26 cellular contexts compared by ENCODE assay signal in the genomic region with DNA sequence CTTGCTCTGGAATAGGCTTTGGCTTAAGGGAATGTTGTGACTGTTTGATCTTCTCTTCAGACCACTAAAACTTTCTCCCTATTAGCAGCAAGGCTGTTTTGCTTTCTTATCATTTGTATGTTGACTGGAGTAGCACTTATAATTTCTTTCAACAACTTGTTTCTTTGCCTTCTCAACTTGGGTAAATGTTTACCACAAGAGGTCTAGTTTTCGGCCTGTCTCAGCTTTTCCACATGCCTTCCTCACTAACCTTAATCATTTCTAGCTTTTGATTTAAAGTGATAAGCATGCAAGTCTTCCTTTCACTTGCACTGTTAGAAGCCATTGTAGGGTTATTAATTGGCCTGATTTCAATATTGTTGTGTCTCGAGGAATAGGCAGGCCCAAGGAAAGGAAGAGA.
"Had no signal": no experiment of that assay in that cellular context is flagged by ENCODE, and none has a peak within 500 bp of the region (broad histone marks: within the 10 kb centered on the region; RNA-seq: fewer than 3 reads in every experiment).

No MANE protein-coding gene starts in this region.

- H3K4me3 Mint-ChIP-seq: activated naive CD4-positive, alpha-beta T cell treated with anti-CD3 and anti-CD28 coated beads for 36 hours; activated T-cell treated with anti-CD3 and anti-CD28 coated beads, Interleukin-2, amount 50 U/mL, for 4 hours; central memory CD8-positive, alpha-beta T cell; dendritic cell treated with granulocyte-macrophage colony-stimulating factor and Interleukin-4, amounts not matched to agents 40 ng/mL and 50 ng/mL, for 4 days; endodermal cell; memory B cell; naive thymus-derived CD8-positive, alpha-beta T cell; stimulated activated naive CD8-positive, alpha-beta T cell treated with anti-CD3 and anti-CD28 coated beads, Interleukin-15, Interleukin-2, amounts not matched to agents 100 ng/mL and 50 ng/mL, for 24 hours had no signal

- H3K9me3 Mint-ChIP-seq: activated naive CD4-positive, alpha-beta T cell treated with anti-CD3 and anti-CD28 coated beads for 36 hours; activated T-cell treated with anti-CD3 and anti-CD28 coated beads, Interleukin-2, amount 50 U/mL, for 4 hours; central memory CD8-positive, alpha-beta T cell; dendritic cell treated with granulocyte-macrophage colony-stimulating factor and Interleukin-4, amounts not matched to agents 40 ng/mL and 50 ng/mL, for 4 days; endodermal cell; memory B cell; naive thymus-derived CD8-positive, alpha-beta T cell; stimulated activated naive CD8-positive, alpha-beta T cell treated with anti-CD3 and anti-CD28 coated beads, Interleukin-15, Interleukin-2, amounts not matched to agents 100 ng/mL and 50 ng/mL, for 24 hours had no signal

- H3K4me1 Mint-ChIP-seq: central memory CD8-positive, alpha-beta T cell; memory B cell; naive thymus-derived CD8-positive, alpha-beta T cell had no signal

- H3K27ac Mint-ChIP-seq: activated naive CD4-positive, alpha-beta T cell treated with anti-CD3 and anti-CD28 coated beads for 36 hours; dendritic cell treated with granulocyte-macrophage colony-stimulating factor and Interleukin-4, amounts not matched to agents 40 ng/mL and 50 ng/mL, for 4 days; endodermal cell; memory B cell; stimulated activated naive CD8-positive, alpha-beta T cell treated with anti-CD3 and anti-CD28 coated beads, Interleukin-15, Interleukin-2, amounts not matched to agents 100 ng/mL and 50 ng/mL, for 24 hours had no signal

- ATAC-seq: activated CD4-positive, CD25-positive, alpha-beta regulatory T cell treated with anti-CD3 and anti-CD28 coated beads, Interleukin-2, amount 50 U/mL, for 24 hours; activated T-cell treated with anti-CD3 and anti-CD28 coated beads, Interleukin-2, amount 50 U/mL, for 4 hours; esophagus mucosa; left cardiac atrium; naive thymus-derived CD8-positive, alpha-beta T cell; right cardiac atrium had no signal

- H3K36me3 ChIP-seq: breast epithelium, upper lobe of left lung had no signal

- H3K27me3 ChIP-seq: breast epithelium, upper lobe of left lung had no signal

- FAIRE-seq: keratinocyte, TTC549 had no signal

- H3K27me3 Mint-ChIP-seq: central memory CD8-positive, alpha-beta T cell; dendritic cell treated with granulocyte-macrophage colony-stimulating factor and Interleukin-4, amounts not matched to agents 40 ng/mL and 50 ng/mL, for 4 days; memory B cell; naive thymus-derived CD8-positive, alpha-beta T cell; stimulated activated naive CD8-positive, alpha-beta T cell treated with anti-CD3 and anti-CD28 coated beads, Interleukin-15, Interleukin-2, amounts not matched to agents 100 ng/mL and 50 ng/mL, for 24 hours had no signal

- H3K4me3 ChIP-seq: breast epithelium, SK-N-MC, upper lobe of left lung had no signal

- H3K36me3 Mint-ChIP-seq: memory B cell; naive thymus-derived CD8-positive, alpha-beta T cell had no signal

- DNase-seq: activated CD8-positive, alpha-beta memory T cell treated with anti-CD3 and anti-CD28 coated beads, Interleukin-2, amount 50 U/mL, for 48 hours; activated effector memory CD4-positive, alpha-beta T cell treated with Interleukin-2 at 50 U/mL for 16 hours; activated naive CD4-positive, alpha-beta T cell treated with anti-CD3 and anti-CD28 coated beads for 36 hours; activated T-cell treated with anti-CD3 and anti-CD28 coated beads, Interleukin-2, amount 50 U/mL, for 4 hours; amygdala; endodermal cell; foreskin fibroblast; head of caudate nucleus; hippocampal formation; left cardiac atrium; midbrain; naive thymus-derived CD8-positive, alpha-beta T cell; right cardiac atrium; substantia nigra; T-helper 9 cell; upper lobe of left lung had no signal
